8 cellular contexts compared by ENCODE assay signal in genomic region chr3:46923559-46924350, GRCh38. TPM values are rescaled to one million over a fixed set of nuclear protein-coding genes. Genes with fewer than 3 reads are reported as not detected.
A peak's percentile ranks its signal among the peaks of the same experiment; 100 is the strongest.
DNase-seq lines count a peak whose midpoint lies in the region; ATAC-seq and TF ChIP-seq lines count a peak whose summit lies in the region.

No MANE protein-coding gene starts in this region.

- in situ Hi-C loops in GM13977 (cut with MboI; ENCODE audit: low pct_unique_long_range_greater_than_20kb, low sequenced_read_pairs, unreplicated experiment), result loop anchor here (25.0 kb wide), 1 partner anchor 439 kb away; no protein-coding TSS in a partner anchor

- POLR2A ChIA-PET in A673 (lab: Charles Lee; ENCODE audit: low non-redundant PET), result interaction anchor here (0.6 kb wide), 1 partner anchor 761 kb away, joined by 7 read pairs; no protein-coding TSS in a partner anchor

- H3K9me3 ChIP-seq in A673 (ENCODE audit: low read depth, low read length, poor library complexity, severe bottlenecking), result no peaks in the 10 kb centered on the region
- no peaks in the 10 kb centered on the region for H3K9me3 ChIP-seq in effector memory CD4-positive, alpha-beta T cell (ENCODE audit: control insufficient read depth, low read length)

- no peak overlapping the region for H3K27ac ChIP-seq in A673 (ENCODE audit: low read depth, low read length, poor library complexity, severe bottlenecking)
- no peak overlapping the region for H3K27ac ChIP-seq in effector memory CD4-positive, alpha-beta T cell (ENCODE audit: insufficient read depth, low read length, poor library complexity, severe bottlenecking)

- no peaks in the 10 kb centered on the region for H3K27me3 ChIP-seq in A673 (replicated peaks; ENCODE audit: insufficient read depth, low read depth, low read length, poor library complexity)
- no peaks in the 10 kb centered on the region for H3K27me3 ChIP-seq in effector memory CD4-positive, alpha-beta T cell (replicated peaks; ENCODE audit: control insufficient read depth, insufficient read depth, low read length, poor library complexity, severe bottlenecking)

- intact Hi-C loops in A673 (cut with micrococcal nuclease; ENCODE audit: unreplicated experiment), result loop anchor here (2.0 to 10.0 kb wide), 2 partner anchors 71 to 401 kb away; no protein-coding TSS in a partner anchor

- ATAC-seq in HG03520 (IDR thresholded peaks at IDR 0.05; ENCODE audit: unreplicated experiment), result no peak
- no peak for ATAC-seq in HG02884 (IDR thresholded peaks at IDR 0.05; ENCODE audit: unreplicated experiment)

- peaks cover 18% of the 10 kb centered on the region for H3K36me3 ChIP-seq in A673 (ENCODE audit: insufficient read depth, low read length, poor library complexity, severe bottlenecking)
- peaks cover 68% of the 10 kb centered on the region for H3K36me3 ChIP-seq in effector memory CD4-positive, alpha-beta T cell (ENCODE audit: control insufficient read depth, insufficient read depth, low read length)

- CTCF ChIA-PET in A673 (lab: Charles Lee), result interaction anchor here (1.2 kb wide), 1 partner anchor 12 kb away, joined by 4 read pairs; no protein-coding TSS in a partner anchor

- DNase-seq in A673 (ENCODE audit: low spot score) (peak; percentile 30), GM13977 (ENCODE audit: low spot score) (no peak), mesenteric fat pad (ENCODE audit: low spot score) (peak; percentile 78), SW 1271 (lab: John Stamatoyannopoulos, UW) (no peak)
- peak in 2 of 3 donors; percentile 9 to 17 for DNase-seq in effector memory CD4-positive, alpha-beta T cell

- BruUV-seq in A673 (replicated peaks; lab: Mats Ljungman, UMichigan), result no TSS peak

- H3K4me3 ChIP-seq in A673 (ENCODE audit: low read depth, low read length, poor library complexity, severe bottlenecking), result no peak overlapping the region
- no peak overlapping the region for H3K4me3 ChIP-seq in WI38 (ENCODE audit: low read depth, low read length)
- no peak overlapping the region for H3K4me3 ChIP-seq in effector memory CD4-positive, alpha-beta T cell (ENCODE audit: insufficient read depth, low read depth, low read length, poor library complexity, severe bottlenecking)

- no peaks in the 10 kb centered on the region for H3K4me1 ChIP-seq in A673 (ENCODE audit: insufficient read depth, low read length, poor library complexity, severe bottlenecking)
- H3K4me1 ChIP-seq in effector memory CD4-positive, alpha-beta T cell (ENCODE audit: control insufficient read depth, insufficient read depth, low read length, poor library complexity, severe bottlenecking), result peaks cover 20% of the 10 kb centered on the region

- TF ChIP-seq CTCF in A673 (conservative IDR thresholded peaks at IDR 0.05; ENCODE audit: low read depth, low read length) (peak; percentile 58), GM13977 (IDR thresholded peaks at IDR 0.05; ENCODE audit: extremely low read depth, insufficient read depth, missing control alignments) (peak; percentile 60), WI38 (IDR thresholded peaks at IDR 0.05; ENCODE audit: low read depth, low read length) (peak; percentile 73)

RNA-seq across cellular contexts. Expression of gene PTH1R, which starts 46.2 kb away (rescaled TPM):
- total RNA-seq in A673 (2021) (1.2 and 1.7 TPM in 2 replicates), mesenteric fat pad (16.3 TPM)

RNA-seq across cellular contexts. Expression of gene CCDC12, which starts 52.8 kb away (rescaled TPM):
- 28.2 and 31.3 TPM in 2 replicates for total RNA-seq in A673 (2021)
- total RNA-seq in mesenteric fat pad, result 33.1 TPM

RNA-seq across cellular contexts. Expression of gene NBEAL2, which starts 55.7 kb away (rescaled TPM):
- total RNA-seq in A673 (2021), result 15.7 and 17.8 TPM in 2 replicates
- 42.9 TPM for total RNA-seq in mesenteric fat pad

Comparison
In these comparisons a context has a peak if more than half of its experiments do, and no peak if none do; other contexts are left out.
1. DNase-seq: peak in A673 (single experiment), effector memory CD4-positive, alpha-beta T cell (2 of 3) and mesenteric fat pad (single experiment); none in GM13977 (single experiment) and SW 1271 (0 of 2).
2. Peak in every context shown above with its lines, with median percentiles within 50 percentile points of each other: CTCF ChIP-seq.